19 cellular contexts compared by ENCODE assay signal in the genomic region with DNA sequence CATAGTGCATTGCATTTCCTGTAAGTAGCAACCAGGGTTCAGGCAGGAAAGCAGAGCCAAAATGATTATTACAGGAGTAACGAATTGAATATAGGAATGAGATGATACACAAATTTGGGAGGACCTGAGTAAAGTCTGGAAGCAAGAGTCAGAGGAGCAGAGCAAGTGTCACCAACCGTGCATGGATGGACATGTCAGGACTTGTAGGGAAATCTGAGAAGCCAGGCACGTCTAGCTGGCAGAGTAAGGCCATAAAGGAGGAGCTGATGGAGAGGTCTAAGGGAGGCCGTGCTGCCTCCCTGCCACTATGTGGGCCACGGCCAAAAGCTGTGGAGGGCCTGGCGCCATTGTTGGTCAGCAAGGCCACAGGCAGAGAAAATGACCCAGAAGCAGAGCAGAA. TPM values are rescaled to one million over a fixed set of nuclear protein-coding genes. Genes with fewer than 3 reads are reported as not detected.
"Had no signal": no experiment of that assay in that cellular context is flagged by ENCODE, and none has a peak within 500 bp of the region (broad histone marks: within the 10 kb centered on the region; RNA-seq: fewer than 3 reads in every experiment).

No MANE protein-coding gene starts in this region.

- H3K4me3 ChIP-seq: esophagus squamous epithelium, lower lobe of right lung, tibial artery had no signal

- H3K4me3 Mint-ChIP-seq: activated CD4-positive, alpha-beta memory T cell treated with anti-CD3 and anti-CD28 coated beads, Interleukin-2, amount 10 ng/mL, durations not matched to agents 7 days and 5 days; activated naive CD8-positive, alpha-beta T cell treated with anti-CD3 and anti-CD28 coated beads, Interleukin-2, amount 10 ng/mL, durations not matched to agents 7 days and 5 days; immature natural killer cell; naive thymus-derived CD4-positive, alpha-beta T cell; stimulated activated effector memory CD8-positive, alpha-beta T cell treated with anti-CD3 and anti-CD28 coated beads, Interleukin-12 subunit alpha, Interleukin-12 subunit beta, amount 100 ng/mL, for 72 hours had no signal

- H3K4me1 Mint-ChIP-seq: activated CD4-positive, alpha-beta memory T cell treated with anti-CD3 and anti-CD28 coated beads, Interleukin-2, amount 10 ng/mL, durations not matched to agents 7 days and 5 days; immature natural killer cell; naive thymus-derived CD4-positive, alpha-beta T cell; stimulated activated effector memory CD8-positive, alpha-beta T cell treated with anti-CD3 and anti-CD28 coated beads, Interleukin-12 subunit alpha, Interleukin-12 subunit beta, amount 100 ng/mL, for 72 hours had no signal

- DNase-seq: activated CD4-positive, alpha-beta memory T cell treated with anti-CD3 and anti-CD28 coated beads, Interleukin-2, amount 10 ng/mL, durations not matched to agents 7 days and 5 days; activated CD4-positive, alpha-beta T cell treated with anti-CD3 and anti-CD28 coated beads for 1 hour; activated CD8-positive, alpha-beta memory T cell treated with anti-CD3 and anti-CD28 coated beads, Interleukin-2, amount 50 U/mL, for 48 hours; activated naive CD8-positive, alpha-beta T cell treated with anti-CD3 and anti-CD28 coated beads, Interleukin-2, amount 10 ng/mL, durations not matched to agents 7 days and 5 days; aorta; esophagus squamous epithelium; foreskin fibroblast; immature natural killer cell; left cardiac atrium; lower lobe of right lung; naive thymus-derived CD4-positive, alpha-beta T cell; nucleus accumbens; right cardiac atrium; small intestine; tibial artery had no signal

- H3K36me3 ChIP-seq: esophagus squamous epithelium, lower lobe of right lung, tibial artery had no signal

- FAIRE-seq: endometrium, small intestine had no signal

- H3K4me1 ChIP-seq: esophagus squamous epithelium, lower lobe of right lung, tibial artery had no signal

- H3K27ac ChIP-seq: esophagus squamous epithelium, lower lobe of right lung, tibial artery had no signal

- ATAC-seq: left cardiac atrium; lower lobe of right lung; naive thymus-derived CD4-positive, alpha-beta T cell; right cardiac atrium; stimulated activated effector memory CD8-positive, alpha-beta T cell treated with anti-CD3 and anti-CD28 coated beads, Interleukin-12 subunit alpha, Interleukin-12 subunit beta, amount 100 ng/mL, for 72 hours had no signal

- H3K36me3 Mint-ChIP-seq: activated naive CD8-positive, alpha-beta T cell treated with anti-CD3 and anti-CD28 coated beads, Interleukin-2, amount 10 ng/mL, durations not matched to agents 7 days and 5 days; immature natural killer cell; naive thymus-derived CD4-positive, alpha-beta T cell; stimulated activated effector memory CD8-positive, alpha-beta T cell treated with anti-CD3 and anti-CD28 coated beads, Interleukin-12 subunit alpha, Interleukin-12 subunit beta, amount 100 ng/mL, for 72 hours had no signal

- H3K9me3 Mint-ChIP-seq: activated CD4-positive, alpha-beta memory T cell treated with anti-CD3 and anti-CD28 coated beads, Interleukin-2, amount 10 ng/mL, durations not matched to agents 7 days and 5 days; activated naive CD8-positive, alpha-beta T cell treated with anti-CD3 and anti-CD28 coated beads, Interleukin-2, amount 10 ng/mL, durations not matched to agents 7 days and 5 days had no signal

- H3K27ac Mint-ChIP-seq: activated CD4-positive, alpha-beta memory T cell treated with anti-CD3 and anti-CD28 coated beads, Interleukin-2, amount 10 ng/mL, durations not matched to agents 7 days and 5 days; activated naive CD8-positive, alpha-beta T cell treated with anti-CD3 and anti-CD28 coated beads, Interleukin-2, amount 10 ng/mL, durations not matched to agents 7 days and 5 days; immature natural killer cell; naive thymus-derived CD4-positive, alpha-beta T cell; progenitor cell of endocrine pancreas; stimulated activated effector memory CD8-positive, alpha-beta T cell treated with anti-CD3 and anti-CD28 coated beads, Interleukin-12 subunit alpha, Interleukin-12 subunit beta, amount 100 ng/mL, for 72 hours had no signal

RNA-seq across cellular contexts. Expression of a gene that starts 22.4 kb away (rescaled TPM):
- total RNA-seq: activated CD4-positive, alpha-beta memory T cell treated with anti-CD3 and anti-CD28 coated beads, Interleukin-2, amount 10 ng/mL, durations not matched to agents 7 days and 5 days; activated naive CD8-positive, alpha-beta T cell treated with anti-CD3 and anti-CD28 coated beads, Interleukin-2, amount 10 ng/mL, durations not matched to agents 7 days and 5 days; esophagus squamous epithelium; lower lobe of right lung; mononuclear cell; naive thymus-derived CD4-positive, alpha-beta T cell had no signal
- polyA plus RNA-seq: aorta; immature natural killer cell; naive thymus-derived CD4-positive, alpha-beta T cell had no signal
